Comparison of ENCODE assay signal across 8 cellular contexts in the genomic region with DNA sequence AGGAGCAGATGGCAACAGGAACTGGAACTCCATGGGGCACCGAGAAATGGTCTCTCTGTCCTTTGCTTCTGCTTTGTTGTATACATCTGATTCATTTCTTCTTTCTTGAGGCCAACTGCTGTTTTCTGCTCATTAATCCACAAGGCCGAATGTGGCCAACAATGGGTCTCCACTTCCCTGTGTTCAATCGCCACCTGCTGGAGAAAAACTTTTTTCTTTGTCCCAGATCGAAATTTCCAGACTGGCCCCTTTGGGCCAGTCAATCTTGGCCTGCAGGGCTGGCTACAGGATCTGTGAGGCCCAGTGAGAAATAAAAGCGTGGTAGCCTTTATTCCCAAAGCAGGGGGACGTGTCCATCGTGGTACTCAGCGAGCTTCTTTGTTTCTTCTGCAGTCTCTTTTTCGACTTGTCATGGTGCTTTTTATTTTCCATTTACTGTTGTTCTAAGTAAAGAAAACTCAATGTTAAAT. TPM values are rescaled to one million over a fixed set of nuclear protein-coding genes. Genes with fewer than 3 reads are reported as not detected.
DNase-seq lines count a peak whose midpoint lies in the region; ATAC-seq lines count a peak whose summit lies in the region.

No MANE protein-coding gene starts in this region.

- H3K27me3 Mint-ChIP-seq in activated naive CD8-positive, alpha-beta T cell treated with anti-CD3 and anti-CD28 coated beads for 36 hours = no peaks in the 10 kb centered on the region

- no peak for ATAC-seq in activated CD4-positive, CD25-positive, alpha-beta regulatory T cell treated with anti-CD3 and anti-CD28 coated beads, Interleukin-2, amount 50 U/mL, for 24 hours
- no peak for ATAC-seq in HG03097 (IDR thresholded peaks at IDR 0.05; ENCODE audit: low FRiP score, unreplicated experiment)

- DNase-seq in AG08395 (ENCODE audit: low spot score) (peak; percentile 83), GM03348 (ENCODE audit: low spot score) (peak; percentile 86), NCI-H1048 (lab: John Stamatoyannopoulos, UW) (peak; percentile 3), iPS-NIHi7 (ENCODE audit: extremely low spot score) (peak; percentile 77)
- peak; percentile 13 for DNase-seq in activated naive CD8-positive, alpha-beta T cell treated with anti-CD3 and anti-CD28 coated beads for 36 hours
- peak; percentile 35 for DNase-seq in stimulated activated CD8-positive, alpha-beta memory T cell treated with anti-CD3 and anti-CD28 coated beads, Interleukin-4, amount 100 ng/mL, for 48 hours

- no peaks in the 10 kb centered on the region for H3K4me1 Mint-ChIP-seq in activated naive CD8-positive, alpha-beta T cell treated with anti-CD3 and anti-CD28 coated beads for 36 hours

- no peak overlapping the region for H3K4me3 Mint-ChIP-seq in activated naive CD8-positive, alpha-beta T cell treated with anti-CD3 and anti-CD28 coated beads for 36 hours

- no peaks in the 10 kb centered on the region for H3K36me3 Mint-ChIP-seq in activated naive CD8-positive, alpha-beta T cell treated with anti-CD3 and anti-CD28 coated beads for 36 hours

- no peak overlapping the region for H3K27ac Mint-ChIP-seq in activated naive CD8-positive, alpha-beta T cell treated with anti-CD3 and anti-CD28 coated beads for 36 hours

- H3K9me3 Mint-ChIP-seq in activated naive CD8-positive, alpha-beta T cell treated with anti-CD3 and anti-CD28 coated beads for 36 hours = no peaks in the 10 kb centered on the region

RNA-seq across cellular contexts. Expression of a gene that starts 58.8 kb away (rescaled TPM):
- 10 to 100 TPM; 32.4 to 33.6 TPM for total RNA-seq in activated naive CD8-positive, alpha-beta T cell treated with anti-CD3 and anti-CD28 coated beads for 36 hours

Comparison
In these comparisons a context has a peak if more than half of its experiments do, and no peak if none do; other contexts are left out.
1. DNase-seq: peak in every context shown above with its lines; median percentile 86 in GM03348; 83 in AG08395; 77 in iPS-NIHi7; 35 in stimulated activated CD8-positive, alpha-beta memory T cell treated with anti-CD3 and anti-CD28 coated beads, Interleukin-4, amount 100 ng/mL, for 48 hours; 13 in activated naive CD8-positive, alpha-beta T cell treated with anti-CD3 and anti-CD28 coated beads for 36 hours; 3 in NCI-H1048.